In the genomic region with DNA sequence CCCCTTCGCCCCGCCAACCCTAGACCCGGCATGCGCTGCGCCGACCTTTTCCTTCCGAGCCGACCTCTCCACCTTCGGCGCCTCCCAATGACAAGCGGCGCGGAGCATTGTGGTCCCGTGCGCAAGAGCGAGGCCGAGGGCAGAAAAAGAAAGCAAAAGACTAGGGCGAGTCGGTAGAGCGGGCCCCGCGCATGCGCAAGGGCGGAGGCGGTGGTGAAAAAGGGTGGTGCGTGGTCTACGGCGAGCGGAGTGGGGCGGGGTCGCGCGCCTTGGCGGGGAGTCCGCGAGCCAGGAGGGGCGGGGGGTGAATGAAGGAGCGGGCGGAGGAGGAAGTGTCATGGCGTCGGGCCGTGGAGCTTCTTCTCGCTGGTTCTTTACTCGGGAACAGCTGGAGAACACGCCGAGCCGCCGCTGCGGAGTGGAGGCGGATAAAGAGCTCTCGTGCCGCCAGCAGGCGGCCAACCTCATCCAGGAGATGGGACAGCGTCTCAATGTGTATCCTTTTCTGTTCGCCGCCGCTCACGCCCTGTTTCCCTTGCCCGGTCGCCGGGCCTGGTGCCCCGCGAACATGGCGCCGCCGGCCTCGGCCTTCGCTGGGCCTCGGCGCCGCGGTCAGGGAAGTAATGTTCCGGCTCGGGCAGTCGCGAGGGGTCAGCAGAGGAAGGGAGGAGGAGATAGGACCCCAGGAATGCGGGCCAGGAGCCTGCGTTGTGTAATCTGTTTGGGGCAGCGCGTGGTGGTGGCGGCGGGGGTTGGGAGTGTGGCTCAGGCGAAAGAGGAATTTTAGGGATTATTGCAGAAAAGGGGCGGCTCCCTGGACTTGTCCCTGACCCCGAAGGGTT, we compare ENCODE assay signal across 8 cellular contexts. TPM values are rescaled to one million over a fixed set of nuclear protein-coding genes. Genes with fewer than 3 reads are reported as not detected.
DNase-seq lines count a peak whose midpoint lies in the region; ATAC-seq and TF ChIP-seq lines count a peak whose summit lies in the region.

A gene (plus strand): TSS at position 305 of the 842 bp plus-strand sequence. CDS start 33 bp downstream, at position 338.

- H3K9me2 ChIP-seq in PC-3 (replicated peaks; ENCODE audit: low read length), result no peaks in the 10 kb centered on the region

- peaks cover 5% of the 10 kb centered on the region; the same call in 1 of the 2 replicates for H3K36me3 ChIP-seq in PC-3 (ENCODE audit: low read depth, low read length)

- peak within 1 kb of the TSS; percentile 88 for H2AFZ ChIP-seq in PC-3 (ENCODE audit: low read length)

- peaks cover 55% of the 10 kb centered on the region for H3K79me2 ChIP-seq in PC-3 (ENCODE audit: low read length)

- peak within 1 kb of the TSS; percentile 100 for H3K9ac ChIP-seq in PC-3 (ENCODE audit: low read length)

- TF ChIP-seq RAD21 in Ishikawa (IDR thresholded peaks at IDR 0.05; ENCODE audit: low read depth), result no peak

- POLR2A ChIA-PET in PC-3 (lab: Charles Lee; ENCODE audit: unreplicated experiment), result no interaction called here

- TF ChIP-seq CTCF in PC-3 (conservative IDR thresholded peaks at IDR 0.05; ENCODE audit: low read depth, low read length) (no peak), epithelial cell of esophagus (IDR thresholded peaks at IDR 0.05; ENCODE audit: insufficient read depth, low read depth, low read length, missing control alignments) (peak; percentile 18)

- H3F3A ChIP-seq in PC-3 (ENCODE audit: low read length, unreplicated experiment), result no peaks in the 10 kb centered on the region

- BruUV-seq in PC-3 (replicated peaks; lab: Mats Ljungman, UMichigan), result TSS peak; percentile 53

- H3K27ac ChIP-seq in PC-3 (ENCODE audit: low read length), result peak within 1 kb of the TSS; percentile 93

- H3K4me2 ChIP-seq in PC-3 (ENCODE audit: low read length), result peak within 1 kb of the TSS; percentile 90

- H3K4me3 ChIP-seq in PC-3 (ENCODE audit: low read length), result peak within 1 kb of the TSS; percentile 96
- H3K4me3 ChIP-seq in epithelial cell of esophagus (ENCODE audit: low read length), result peak within 1 kb of the TSS; percentile 84
- H3K4me3 ChIP-seq in mononuclear cell (ENCODE audit: low read length), result peak within 1 kb of the TSS; percentile 99

- ATAC-seq in GM21576 (IDR thresholded peaks at IDR 0.05; ENCODE audit: unreplicated experiment), result peak; percentile 87
- ATAC-seq in PC-3, result peak; percentile 92

- H3K4me1 ChIP-seq in PC-3 (ENCODE audit: insufficient read depth, low read length), result peaks cover 19% of the 10 kb centered on the region; the same call in 1 of the 2 replicates
- peaks cover 27% of the 10 kb centered on the region for H3K4me1 ChIP-seq in mononuclear cell (ENCODE audit: insufficient read depth, low read length)

- peaks cover 37% of the 10 kb centered on the region for H4K20me1 ChIP-seq in PC-3 (ENCODE audit: low read length)

- TF ChIP-seq EP300 in Ishikawa (IDR thresholded peaks at IDR 0.05; ENCODE audit: borderline replicate concordance), result no peak

- intact Hi-C loops in PC-3 (cut with micrococcal nuclease), result loop anchor here (1.0 kb wide), 1 partner anchor 41 kb away; no protein-coding TSS in a partner anchor

- peak; percentile 97 for DNase-seq in DMS 273 treated with DMSO at 0.1 percent for 48 hours (lab: John Stamatoyannopoulos, UW)
- DNase-seq in PC-3, result peak; percentile 99
- DNase-seq in activated T-cell treated with anti-CD3 and anti-CD28 coated beads for 48 hours (ENCODE audit: low read depth), result peak; percentile 100
- DNase-seq in epithelial cell of esophagus (ENCODE audit: low read depth), result peak; percentile 99
- peak; percentile 97 to 100 for DNase-seq in stimulated activated CD8-positive, alpha-beta memory T cell treated with anti-CD3 and anti-CD28 coated beads, Interleukin-4, amount 100 ng/mL, for 1 hour (ENCODE audit: low read depth in 2 of 2, low spot score in 1 of 2)

- H3K9me3 ChIP-seq in PC-3 (ENCODE audit: low read length) (no peaks in the 10 kb centered on the region), mononuclear cell (ENCODE audit: low read depth, low read length) (no peaks in the 10 kb centered on the region)

- H3K27me3 ChIP-seq in PC-3 (ENCODE audit: low read length) (no peaks in the 10 kb centered on the region), mononuclear cell (ENCODE audit: insufficient read depth, low read length) (no peaks in the 10 kb centered on the region)

- CTCF ChIA-PET in PC-3 (lab: Charles Lee), result interaction anchor here (1.6 kb wide), 1 partner anchor 458 kb away, joined by 4 read pairs; no protein-coding TSS in a partner anchor

TF ChIP-seq in Ishikawa, 13 proteins besides CTCF, POLR2A, EP300 and RAD21:
- TF ChIP-seq TCF12 (IDR thresholded peaks at IDR 0.05; ENCODE audit: low read depth) (peak; percentile 75; the same call in 1 of the 2 replicates), NFIC (IDR thresholded peaks at IDR 0.05) (peak; percentile 66), TAF1 (IDR thresholded peaks at IDR 0.05; ENCODE audit: low read depth) (peak; percentile 90), CREB1 (IDR thresholded peaks at IDR 0.05; ENCODE audit: low read depth) (peak; percentile 91), FOXM1 (IDR thresholded peaks at IDR 0.05; ENCODE audit: borderline replicate concordance, low read depth) (no peak), YY1 (IDR thresholded peaks at IDR 0.05; ENCODE audit: low read depth) (peak; percentile 94), TEAD4 (IDR thresholded peaks at IDR 0.05) (peak; percentile 31), EGR1 (IDR thresholded peaks at IDR 0.05) (peak; percentile 56; the same call in 1 of the 2 replicates), CEBPB (IDR thresholded peaks at IDR 0.05) (no peak; the same call in 1 of the 2 replicates), ZBTB7A (IDR thresholded peaks at IDR 0.05; ENCODE audit: low read depth) (no peak)
- TF ChIP-seq, protein P1, sequence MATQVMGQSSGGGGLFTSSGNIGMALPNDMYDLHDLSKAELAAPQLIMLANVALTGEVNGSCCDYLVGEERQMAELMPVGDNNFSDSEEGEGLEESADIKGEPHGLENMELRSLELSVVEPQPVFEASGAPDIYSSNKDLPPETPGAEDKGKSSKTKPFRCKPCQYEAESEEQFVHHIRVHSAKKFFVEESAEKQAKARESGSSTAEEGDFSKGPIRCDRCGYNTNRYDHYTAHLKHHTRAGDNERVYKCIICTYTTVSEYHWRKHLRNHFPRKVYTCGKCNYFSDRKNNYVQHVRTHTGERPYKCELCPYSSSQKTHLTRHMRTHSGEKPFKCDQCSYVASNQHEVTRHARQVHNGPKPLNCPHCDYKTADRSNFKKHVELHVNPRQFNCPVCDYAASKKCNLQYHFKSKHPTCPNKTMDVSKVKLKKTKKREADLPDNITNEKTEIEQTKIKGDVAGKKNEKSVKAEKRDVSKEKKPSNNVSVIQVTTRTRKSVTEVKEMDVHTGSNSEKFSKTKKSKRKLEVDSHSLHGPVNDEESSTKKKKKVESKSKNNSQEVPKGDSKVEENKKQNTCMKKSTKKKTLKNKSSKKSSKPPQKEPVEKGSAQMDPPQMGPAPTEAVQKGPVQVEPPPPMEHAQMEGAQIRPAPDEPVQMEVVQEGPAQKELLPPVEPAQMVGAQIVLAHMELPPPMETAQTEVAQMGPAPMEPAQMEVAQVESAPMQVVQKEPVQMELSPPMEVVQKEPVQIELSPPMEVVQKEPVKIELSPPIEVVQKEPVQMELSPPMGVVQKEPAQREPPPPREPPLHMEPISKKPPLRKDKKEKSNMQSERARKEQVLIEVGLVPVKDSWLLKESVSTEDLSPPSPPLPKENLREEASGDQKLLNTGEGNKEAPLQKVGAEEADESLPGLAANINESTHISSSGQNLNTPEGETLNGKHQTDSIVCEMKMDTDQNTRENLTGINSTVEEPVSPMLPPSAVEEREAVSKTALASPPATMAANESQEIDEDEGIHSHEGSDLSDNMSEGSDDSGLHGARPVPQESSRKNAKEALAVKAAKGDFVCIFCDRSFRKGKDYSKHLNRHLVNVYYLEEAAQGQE (IDR thresholded peaks at IDR 0.05; ENCODE audit: low read depth), result 0 out of 2 replicates have a peak, but pooled peaks have one; percentile 11
- TF ChIP-seq, protein P2, sequence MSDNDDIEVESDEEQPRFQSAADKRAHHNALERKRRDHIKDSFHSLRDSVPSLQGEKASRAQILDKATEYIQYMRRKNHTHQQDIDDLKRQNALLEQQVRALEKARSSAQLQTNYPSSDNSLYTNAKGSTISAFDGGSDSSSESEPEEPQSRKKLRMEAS (IDR thresholded peaks at IDR 0.05), result peak; percentile 28; the same call in 1 of the 2 replicates
- TF ChIP-seq, protein P3, sequence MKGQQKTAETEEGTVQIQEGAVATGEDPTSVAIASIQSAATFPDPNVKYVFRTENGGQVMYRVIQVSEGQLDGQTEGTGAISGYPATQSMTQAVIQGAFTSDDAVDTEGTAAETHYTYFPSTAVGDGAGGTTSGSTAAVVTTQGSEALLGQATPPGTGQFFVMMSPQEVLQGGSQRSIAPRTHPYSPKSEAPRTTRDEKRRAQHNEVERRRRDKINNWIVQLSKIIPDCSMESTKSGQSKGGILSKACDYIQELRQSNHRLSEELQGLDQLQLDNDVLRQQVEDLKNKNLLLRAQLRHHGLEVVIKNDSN (IDR thresholded peaks at IDR 0.05), result 0 out of 2 replicates have a peak, but pooled peaks have one; percentile 18
TF ChIP-seq in Ishikawa: peak in this region for 10.

RNA-seq across cellular contexts. Expression of the gene that starts here (rescaled TPM):
- 16.2 and 18.9 TPM in 2 replicates for total RNA-seq in PC-3 (2014; rRNA removed)
- 91.3 TPM for total RNA-seq in mononuclear cell

Comparison
In these comparisons a context has a peak if more than half of its experiments do, and no peak if none do; other contexts are left out.
1. Peak in every context shown above with its lines: DNase-seq, ATAC-seq, H3K4me3 ChIP-seq and H3K27ac ChIP-seq.